ENCODE assay signal across 15 cellular contexts in the genomic region with DNA sequence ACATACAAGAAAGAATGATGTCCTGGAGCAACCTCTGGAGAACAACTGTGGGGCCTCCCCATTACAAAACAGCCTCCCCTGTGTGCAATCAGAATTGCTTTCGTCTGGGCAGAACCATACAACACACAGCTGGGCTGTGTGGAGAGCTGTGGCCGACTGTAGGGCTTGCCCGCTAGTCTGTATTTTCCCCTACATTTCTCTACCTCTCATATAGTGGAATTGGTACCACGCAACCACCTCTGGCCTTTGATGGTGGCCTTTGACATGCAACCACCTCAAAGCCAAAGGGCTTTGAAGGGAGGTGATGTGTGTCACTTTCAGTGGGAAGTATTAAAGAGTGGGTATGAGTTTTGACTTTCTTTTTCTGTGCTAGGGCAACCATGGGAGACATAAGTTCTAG.
"Had no signal": no experiment of that assay in that cellular context is flagged by ENCODE, and none has a peak within 500 bp of the region (broad histone marks: within the 10 kb centered on the region; RNA-seq: fewer than 3 reads in every experiment).

No MANE protein-coding gene starts in this region.

- H3K36me3 Mint-ChIP-seq: WTC11 had no signal

- H3K4me1 Mint-ChIP-seq: WTC11 had no signal

- H3K4me3 Mint-ChIP-seq: T-helper 1 cell treated with Interleukin-12 subunit alpha and Interleukin-12 subunit beta and Interleukin-4 antibody, amounts not matched to agents 30 μg/mL and 1 μg/mL, for 36 hours; WTC11 had no signal

- DNase-seq: activated gamma-delta T cell; foreskin melanocyte; heart left ventricle; mesenchymal stem cell; ovary; SHP77; stimulated activated naive CD4-positive, alpha-beta T cell; upper lobe of right lung had no signal

- H3K27ac Mint-ChIP-seq: T-helper 1 cell treated with Interleukin-12 subunit alpha and Interleukin-12 subunit beta and Interleukin-4 antibody, amounts not matched to agents 30 μg/mL and 1 μg/mL, for 36 hours; WTC11 had no signal

- H3K27me3 ChIP-seq: adrenal gland, heart left ventricle, ovary, upper lobe of right lung had no signal

- H3K27ac ChIP-seq: adrenal gland, heart left ventricle, ovary, upper lobe of right lung had no signal

- H3K4me1 ChIP-seq: upper lobe of right lung had no signal

- ATAC-seq: heart left ventricle, SK-N-SH treated with all-trans-retinoic acid at 6 μM for 48 hours, upper lobe of right lung, WTC11 had no signal

- H3K4me3 ChIP-seq: adrenal gland, heart left ventricle, ovary, upper lobe of right lung had no signal

- FAIRE-seq: colon, endothelial cell of umbilical vein, islet of Langerhans had no signal

- H3K36me3 ChIP-seq: adrenal gland, ovary, upper lobe of right lung had no signal

- H3K9me3 Mint-ChIP-seq: T-helper 1 cell treated with Interleukin-12 subunit alpha and Interleukin-12 subunit beta and Interleukin-4 antibody, amounts not matched to agents 30 μg/mL and 1 μg/mL, for 36 hours; WTC11 had no signal

- H3K9me3 ChIP-seq: adrenal gland, ovary, upper lobe of right lung had no signal
